In genomic region chr17:39404542-39405378, GRCh38 we compare ENCODE assay signal across 11 cellular contexts. TPM values are rescaled to one million over a fixed set of nuclear protein-coding genes. Genes with fewer than 3 reads are reported as not detected.
DNase-seq lines count a peak whose midpoint lies in the region; ATAC-seq and TF ChIP-seq lines count a peak whose summit lies in the region.
"Had no signal": no experiment of that assay in that cellular context is flagged by ENCODE, and none has a peak within 500 bp of the region (broad histone marks: within the 10 kb centered on the region; RNA-seq: fewer than 3 reads in every experiment).

No MANE protein-coding gene starts in this region.

- ATAC-seq in GM18870 (IDR thresholded peaks at IDR 0.05; ENCODE audit: unreplicated experiment) (no peak), HG03432 (IDR thresholded peaks at IDR 0.05; ENCODE audit: unreplicated experiment) (no peak)
- ATAC-seq: effector memory CD8-positive, alpha-beta T cell; upper lobe of right lung had no signal

- intact Hi-C loops in dorsolateral prefrontal cortex (cut with DNase I) = loop anchor here in 1 of 2 donors (5.0 kb wide), 2 partner anchors 42 to 58 kb away; partner anchors contain the start of gene CDK12

- no peaks in the 10 kb centered on the region for H3K27me3 ChIP-seq in dorsolateral prefrontal cortex
- H3K27me3 ChIP-seq: upper lobe of right lung had no signal

- H3K4me3 ChIP-seq in dorsolateral prefrontal cortex = no peak overlapping the region
- H3K4me3 ChIP-seq: upper lobe of right lung had no signal

- TF ChIP-seq CTCF in dorsolateral prefrontal cortex (IDR thresholded peaks at IDR 0.05 in 54 of 56, conservative IDR thresholded peaks at IDR 0.05 in 2 of 56; ENCODE audit: low read depth in 1 of 56, partially characterized antibody in 56 of 56) = no peak

- DNase-seq in activated CD4-positive, alpha-beta T cell treated with anti-CD3 and anti-CD28 coated beads for 4 hours = peak; percentile 17 to 19
- no peak for DNase-seq in activated CD4-positive, alpha-beta T cell treated with anti-CD3 and anti-CD28 coated beads, Interleukin-2, amount 50 U/mL, for 1 hour
- DNase-seq in SIG-M5 (lab: John Stamatoyannopoulos, UW) (peak; percentile 76), dedifferentiated amniotic fluid mesenchymal stem cell (ENCODE audit: extremely low spot score) (peak; percentile 65), dorsolateral prefrontal cortex (no peak)
- peak; percentile 10 to 17 for DNase-seq in stimulated activated CD4-positive, alpha-beta T cell treated with anti-CD3 and anti-CD28 coated beads, Interleukin-2, amount 100 ng/mL, for 48 hours
- DNase-seq: effector memory CD8-positive, alpha-beta T cell; upper lobe of right lung had no signal

- no peak overlapping the region for H3K27ac ChIP-seq in dorsolateral prefrontal cortex
- H3K27ac ChIP-seq: parathyroid adenoma, upper lobe of right lung had no signal

RNA-seq across cellular contexts. Expression of gene FBXL20, which starts 3.3 kb away (rescaled TPM):
- 10 to 100 TPM; 31.2 to 70.6 (median 49.0) TPM for total RNA-seq in dorsolateral prefrontal cortex

RNA-seq across cellular contexts. Expression of gene MED1, which starts 46.3 kb away (rescaled TPM):
- 10 to 100 TPM; 19.1 to 29.7 (median 24.8) TPM for total RNA-seq in dorsolateral prefrontal cortex

RNA-seq across cellular contexts. Expression of gene CDK12, which starts 56.5 kb away (rescaled TPM):
- total RNA-seq in dorsolateral prefrontal cortex = 10 to 100 TPM; 39.8 to 91.0 (median 63.5) TPM

Comparison
In these comparisons a context has a peak if more than half of its experiments do, and no peak if none do; other contexts are left out.
1. DNase-seq: peak in activated CD4-positive, alpha-beta T cell treated with anti-CD3 and anti-CD28 coated beads for 4 hours (2 of 2), SIG-M5 (single experiment), dedifferentiated amniotic fluid mesenchymal stem cell (single experiment) and stimulated activated CD4-positive, alpha-beta T cell treated with anti-CD3 and anti-CD28 coated beads, Interleukin-2, amount 100 ng/mL, for 48 hours (2 of 2); none in activated CD4-positive, alpha-beta T cell treated with anti-CD3 and anti-CD28 coated beads, Interleukin-2, amount 50 U/mL, for 1 hour (single experiment) and dorsolateral prefrontal cortex (0 of 10).